Comparison of ENCODE assay signal across 10 cellular contexts in genomic region chr9:90007516-90008430, GRCh38.
A peak's percentile ranks its signal among the peaks of the same experiment; 100 is the strongest.
DNase-seq lines count a peak whose midpoint lies in the region; ATAC-seq, FAIRE-seq and TF ChIP-seq lines count a peak whose summit lies in the region.
"Had no signal": no experiment of that assay in that cellular context is flagged by ENCODE, and none has a peak within 500 bp of the region (broad histone marks: within the 10 kb centered on the region; RNA-seq: fewer than 3 reads in every experiment).

No MANE protein-coding gene starts in this region.

- H3K4me1 ChIP-seq in keratinocyte (ENCODE audit: control insufficient read depth, extremely low read depth, insufficient read depth, low read length) (peaks cover 6% of the 10 kb centered on the region), stomach smooth muscle (ENCODE audit: control insufficient read depth, insufficient read depth, low read length) (peaks cover 30% of the 10 kb centered on the region)

- in situ Hi-C loops in astrocyte of the spinal cord (cut with HindIII; ENCODE audit: low sequenced_read_pairs) = no loop called here

- no peaks in the 10 kb centered on the region for H3K79me2 ChIP-seq in keratinocyte (ENCODE audit: control insufficient read depth, insufficient read depth, low read length)

- no peaks in the 10 kb centered on the region for H3K9me1 ChIP-seq in keratinocyte (ENCODE audit: control insufficient read depth, extremely low read depth, insufficient read depth, low read length)

- H3K36me3 ChIP-seq in keratinocyte (ENCODE audit: control insufficient read depth in 2 of 2, extremely low read depth in 1 of 2, insufficient read depth in 2 of 2, low read length in 2 of 2) (no peaks in the 10 kb centered on the region), stomach smooth muscle (ENCODE audit: control insufficient read depth in 2 of 2, insufficient read depth in 2 of 2, low read length in 2 of 2) (no peaks in the 10 kb centered on the region)

- no peaks in the 10 kb centered on the region for H3K9me3 ChIP-seq in keratinocyte (ENCODE audit: control insufficient read depth, low read depth, low read length)
- peaks cover 0 to 4% of the 10 kb centered on the region in 2 donors for H3K9me3 ChIP-seq in stomach smooth muscle (ENCODE audit: control insufficient read depth in 2 of 2, low read length in 2 of 2)

- no peaks in the 10 kb centered on the region for H4K20me1 ChIP-seq in keratinocyte (ENCODE audit: control insufficient read depth, extremely low read depth, insufficient read depth, low read length)

- FAIRE-seq in H54 (lab: Jason Lieb, UNC) (no peak), keratinocyte (lab: Jason Lieb, UNC) (peak; percentile 13), GM12891 (lab: Jason Lieb, UNC) (no peak)

- peak overlapping the region; percentile 16 for H3K4me2 ChIP-seq in keratinocyte (ENCODE audit: control insufficient read depth, extremely low read depth, insufficient read depth, low read depth, low read length)

- H3K27ac ChIP-seq in keratinocyte (ENCODE audit: control insufficient read depth, insufficient read depth, low read length) (no peak overlapping the region), stomach smooth muscle (ENCODE audit: low read length) (peak overlapping the region; percentile 37)

- peak overlapping the region; percentile 65 for H2AFZ ChIP-seq in keratinocyte (ENCODE audit: control insufficient read depth, low read length)

- H3K9ac ChIP-seq in keratinocyte (ENCODE audit: control insufficient read depth, extremely low read depth, insufficient read depth, low read length) (no peak overlapping the region), stomach smooth muscle (ENCODE audit: low read length in 2 of 2) (peak overlapping the region; percentile 6 to 29)

- peak; percentile 40 for DNase-seq in H54 (ENCODE audit: insufficient read length, low spot score)
- DNase-seq in astrocyte of the spinal cord (ENCODE audit: low read depth, low spot score) = peak; percentile 91
- DNase-seq in keratinocyte (ENCODE audit: low read depth, low spot score) = no peak
- DNase-seq in GM12891 (ENCODE audit: insufficient read length, low spot score) = no peak
- no peak for DNase-seq in D341Med (ENCODE audit: low spot score)
- DNase-seq in stimulated activated CD8-positive, alpha-beta memory T cell treated with anti-CD3 and anti-CD28 coated beads, Interleukin-4, amount 100 ng/mL, for 48 hours = no peak
- DNase-seq: aorta, NCI-H526 had no signal

- no peak for ATAC-seq in GM21529 (IDR thresholded peaks at IDR 0.05; ENCODE audit: unreplicated experiment)

- TF ChIP-seq POLR2A in H54 (IDR thresholded peaks at IDR 0.05; ENCODE audit: low read depth, low read length) (no peak), GM12891 (IDR thresholded peaks at IDR 0.05; ENCODE audit: low read depth, low read length) (no peak)

- no peaks in the 10 kb centered on the region for H3K27me3 ChIP-seq in keratinocyte (ENCODE audit: control insufficient read depth, extremely low read depth, insufficient read depth, low read length)
- H3K27me3 ChIP-seq in stomach smooth muscle (ENCODE audit: control insufficient read depth in 1 of 2, insufficient read depth in 2 of 2, low read length in 2 of 2) = no peaks in the 10 kb centered on the region

- dilution Hi-C loops in keratinocyte (cut with MboI; ENCODE audit: extremely low pct_ligation_motif_present, low sequenced_read_pairs) = no loop called here

- TF ChIP-seq CTCF in astrocyte of the spinal cord (IDR thresholded peaks at IDR 0.05; ENCODE audit: low read depth, low read length) (no peak), keratinocyte (optimal IDR thresholded peaks at IDR 0.05 in 1 of 3, IDR thresholded peaks at IDR 0.05 in 1 of 3, conservative IDR thresholded peaks at IDR 0.05 in 1 of 3; ENCODE audit: extremely low read depth in 1 of 3, insufficient read depth in 2 of 3, low read length in 3 of 3) (no peak)

- H3K4me3 ChIP-seq in astrocyte of the spinal cord (ENCODE audit: low read depth, low read length) = no peak overlapping the region
- H3K4me3 ChIP-seq in keratinocyte (ENCODE audit: control insufficient read depth in 2 of 3, extremely low read depth in 1 of 3, insufficient read depth in 2 of 3, low read depth in 1 of 3, low read length in 3 of 3) = no peak overlapping the region
- H3K4me3 ChIP-seq in stomach smooth muscle (ENCODE audit: low read length in 2 of 2) = peak overlapping the region in 1 of 2 donors; percentile 32

TF ChIP-seq in GM12891, 5 proteins besides CTCF, POLR2A, EP300 and RAD21:
- TF ChIP-seq TAF1 (IDR thresholded peaks at IDR 0.05; ENCODE audit: low read depth, low read length) (no peak), POLR2AphosphoS5 (IDR thresholded peaks at IDR 0.05; ENCODE audit: low read depth, low read length) (no peak), PAX5 (IDR thresholded peaks at IDR 0.05; ENCODE audit: insufficient read depth, low read length, severe bottlenecking) (no peak), POU2F2 (IDR thresholded peaks at IDR 0.05; ENCODE audit: low read depth, low read length) (no peak), SPI1 (IDR thresholded peaks at IDR 0.05; ENCODE audit: low read depth, low read length) (no peak)

Comparison
In these comparisons a context has a peak if more than half of its experiments do, and no peak if none do; other contexts are left out.
1. DNase-seq: peak in H54 (single experiment) and astrocyte of the spinal cord (single experiment); none in keratinocyte (single experiment), GM12891 (single experiment), D341Med (single experiment) and stimulated activated CD8-positive, alpha-beta memory T cell treated with anti-CD3 and anti-CD28 coated beads, Interleukin-4, amount 100 ng/mL, for 48 hours (single experiment).